Comparison of ENCODE assay signal across 18 cellular contexts in genomic region chr20:6783752-6784725, GRCh38. TPM values are rescaled to one million over a fixed set of nuclear protein-coding genes. Genes with fewer than 3 reads are reported as not detected.
A peak's percentile ranks its signal among the peaks of the same experiment; 100 is the strongest.
DNase-seq lines count a peak whose midpoint lies in the region; TF ChIP-seq lines count a peak whose summit lies in the region.
"Had no signal": no experiment of that assay in that cellular context is flagged by ENCODE, and none has a peak within 500 bp of the region (broad histone marks: within the 10 kb centered on the region; RNA-seq: fewer than 3 reads in every experiment).

No MANE protein-coding gene starts in this region.

- peaks cover 16% of the 10 kb centered on the region for H3K4me1 ChIP-seq in mucosa of stomach (ENCODE audit: control insufficient read depth, insufficient read depth, low read length)
- H3K4me1 ChIP-seq in BE2C = no peaks in the 10 kb centered on the region

- DNase-seq in AG09319 (ENCODE audit: extremely low read depth, low read depth) (peak; percentile 41), NOMO-1 treated with DMSO at 0.1 percent for 48 hours (lab: John Stamatoyannopoulos, UW; ENCODE audit: unreplicated experiment) (peak; percentile 23), fibroblast of gingiva (ENCODE audit: low read depth) (peak; percentile 76), hepatic stellate cell (ENCODE audit: low spot score) (no peak), EL (no peak), BE2C (no peak), NCI-H524 treated with DMSO at 0.1 percent for 48 hours (lab: John Stamatoyannopoulos, UW) (no peak)
- DNase-seq: activated CD4-positive, CD25-positive, alpha-beta regulatory T cell treated with anti-CD3 and anti-CD28 coated beads, Interleukin-2, amount 50 U/mL, for 72 hours; activated CD8-positive, alpha-beta memory T cell treated with anti-CD3 and anti-CD28 coated beads, Interleukin-2, amount 50 U/mL, for 4 hours; activated naive CD4-positive, alpha-beta T cell treated with Interleukin-2 at 50 U/mL for 16 hours; brain microvascular endothelial cell; effector memory CD4-positive, alpha-beta T cell; midbrain; NCI-H1092; pancreas; spleen; T-helper 2 cell had no signal

- H3K36me3 ChIP-seq in mucosa of stomach (ENCODE audit: control insufficient read depth, insufficient read depth, low read length) (no peaks in the 10 kb centered on the region), BE2C (no peaks in the 10 kb centered on the region)
- H3K36me3 ChIP-seq: brain microvascular endothelial cell, pancreas, spleen had no signal

- no peak for TF ChIP-seq CTCF in AG09319 (IDR thresholded peaks at IDR 0.05; ENCODE audit: low read depth, low read length)
- TF ChIP-seq CTCF in BE2C (IDR thresholded peaks at IDR 0.05; ENCODE audit: low read depth, low read length) = no peak

- H3K4me3 ChIP-seq in mucosa of stomach (ENCODE audit: low read length) = no peak overlapping the region
- no peak overlapping the region for H3K4me3 ChIP-seq in BE2C (ENCODE audit: low read depth, low read length)
- H3K4me3 ChIP-seq: pancreas, spleen had no signal

- peak overlapping the region; percentile 17 for H3K9ac ChIP-seq in mucosa of stomach (ENCODE audit: low read length)

- no peaks in the 10 kb centered on the region for H3K27me3 ChIP-seq in mucosa of stomach (ENCODE audit: control insufficient read depth, insufficient read depth, low read length)
- peaks cover 16% of the 10 kb centered on the region; the same call in 1 of the 2 replicates for H3K27me3 ChIP-seq in BE2C
- H3K27me3 ChIP-seq: brain microvascular endothelial cell, pancreas, spleen had no signal

- H3K9me3 ChIP-seq in mucosa of stomach (ENCODE audit: control insufficient read depth, low read length) (no peaks in the 10 kb centered on the region), BE2C (no peaks in the 10 kb centered on the region)
- H3K9me3 ChIP-seq: pancreas, spleen had no signal

RNA-seq across cellular contexts. Expression of gene BMP2, which starts 16.6 kb away (rescaled TPM):
- polyA plus RNA-seq in BE2C (2012; ENCODE audit: insufficient read depth, insufficient read length, low read depth) = not detected

Comparison
In these comparisons a context has a peak if more than half of its experiments do, and no peak if none do; other contexts are left out.
1. DNase-seq: peak in AG09319 (single experiment), NOMO-1 treated with DMSO at 0.1 percent for 48 hours (single experiment) and fibroblast of gingiva (single experiment); none in hepatic stellate cell (single experiment), EL (single experiment), BE2C (single experiment) and NCI-H524 treated with DMSO at 0.1 percent for 48 hours (single experiment).